8 cellular contexts compared by ENCODE assay signal in genomic region chr9:112086627-112087026, GRCh38.
DNase-seq lines count a peak whose midpoint lies in the region; ATAC-seq and TF ChIP-seq lines count a peak whose summit lies in the region.

No MANE protein-coding gene starts in this region.

- in situ Hi-C loops in Caki2 (cut with HindIII; ENCODE audit: low pct_unique_long_range_greater_than_20kb, low sequenced_read_pairs) = no loop called here

- H3K9me3 ChIP-seq in Karpas-422 (ENCODE audit: low read length) (no peaks in the 10 kb centered on the region), adipocyte (ENCODE audit: control insufficient read depth, low read length) (no peaks in the 10 kb centered on the region), liver (ENCODE audit: control insufficient read depth in 4 of 4, low read length in 3 of 4) (no peaks in the 10 kb centered on the region)

- H3K27ac Mint-ChIP-seq in stimulated activated effector memory CD8-positive, alpha-beta T cell treated with anti-CD3 and anti-CD28 coated beads, Interleukin-12 subunit alpha, Interleukin-12 subunit beta, amount 100 ng/mL, for 72 hours = no peak overlapping the region

- no peak overlapping the region for H3K4me3 Mint-ChIP-seq in stimulated activated effector memory CD8-positive, alpha-beta T cell treated with anti-CD3 and anti-CD28 coated beads, Interleukin-12 subunit alpha, Interleukin-12 subunit beta, amount 100 ng/mL, for 72 hours

- H3K4me1 Mint-ChIP-seq in stimulated activated effector memory CD8-positive, alpha-beta T cell treated with anti-CD3 and anti-CD28 coated beads, Interleukin-12 subunit alpha, Interleukin-12 subunit beta, amount 100 ng/mL, for 72 hours = no peaks in the 10 kb centered on the region

- 64% methylated on average over 2 of the region's 2 CpGs for WGBS in liver

- no peak for ATAC-seq in stimulated activated effector memory CD8-positive, alpha-beta T cell treated with anti-CD3 and anti-CD28 coated beads, Interleukin-12 subunit alpha, Interleukin-12 subunit beta, amount 100 ng/mL, for 72 hours

- no peak overlapping the region for H3K4me2 ChIP-seq in Karpas-422 (ENCODE audit: low read depth, low read length, poor library complexity, severe bottlenecking)

- no peaks in the 10 kb centered on the region for H3K9me3 Mint-ChIP-seq in stimulated activated effector memory CD8-positive, alpha-beta T cell treated with anti-CD3 and anti-CD28 coated beads, Interleukin-12 subunit alpha, Interleukin-12 subunit beta, amount 100 ng/mL, for 72 hours

- no peaks in the 10 kb centered on the region for H3K79me2 ChIP-seq in Karpas-422 (ENCODE audit: low read length)

- no peaks in the 10 kb centered on the region for H3K4me1 ChIP-seq in Karpas-422 (ENCODE audit: low read length)
- H3K4me1 ChIP-seq in adipocyte (ENCODE audit: control insufficient read depth, insufficient read depth, low read length) = peaks cover 6% of the 10 kb centered on the region
- no peaks in the 10 kb centered on the region for H3K4me1 ChIP-seq in liver (ENCODE audit: control insufficient read depth in 4 of 4, insufficient read depth in 4 of 4, low read length in 3 of 4)

- TF ChIP-seq RAD21 in liver (IDR thresholded peaks at IDR 0.05) = peak; percentile 74 to 76

- no peaks in the 10 kb centered on the region for H3K27me3 ChIP-seq in Karpas-422 (ENCODE audit: low read length)
- no peaks in the 10 kb centered on the region for H3K27me3 ChIP-seq in adipocyte (replicated peaks; ENCODE audit: control insufficient read depth, insufficient read depth, low read length)
- H3K27me3 ChIP-seq in liver (ENCODE audit: control insufficient read depth in 4 of 4, insufficient read depth in 4 of 4, low read length in 3 of 4) = no peaks in the 10 kb centered on the region

- H3K36me3 ChIP-seq in Karpas-422 (ENCODE audit: insufficient read depth, low read length) (no peaks in the 10 kb centered on the region), adipocyte (ENCODE audit: control insufficient read depth, insufficient read depth, low read length, severe bottlenecking) (no peaks in the 10 kb centered on the region), liver (ENCODE audit: control insufficient read depth in 4 of 4, insufficient read depth in 3 of 4, low read depth in 1 of 4, low read length in 3 of 4) (peaks cover 0 to 1% (median 0%) of the 10 kb centered on the region in 4 donors)

- H3K9ac ChIP-seq in Karpas-422 (ENCODE audit: low read length) (no peak overlapping the region), adipocyte (ENCODE audit: low read length) (no peak overlapping the region), liver (ENCODE audit: low read depth in 1 of 2, low read length in 2 of 2) (no peak overlapping the region)

- H3K36me3 Mint-ChIP-seq in stimulated activated effector memory CD8-positive, alpha-beta T cell treated with anti-CD3 and anti-CD28 coated beads, Interleukin-12 subunit alpha, Interleukin-12 subunit beta, amount 100 ng/mL, for 72 hours = no peaks in the 10 kb centered on the region

- H3K9me2 ChIP-seq in Karpas-422 (replicated peaks; ENCODE audit: insufficient read depth, low read length) = no peaks in the 10 kb centered on the region

- H4K20me1 ChIP-seq in Karpas-422 (ENCODE audit: insufficient read depth, low read depth, low read length) = no peaks in the 10 kb centered on the region

- H2AFZ ChIP-seq in Karpas-422 (ENCODE audit: low read length) = no peak overlapping the region

- peak; percentile 51 for TF ChIP-seq CTCF in liver (IDR thresholded peaks at IDR 0.05; ENCODE audit: low read depth, low read length, missing input control)

- H3K27ac ChIP-seq in Karpas-422 (ENCODE audit: low read length) (no peak overlapping the region), liver (ENCODE audit: low read depth in 1 of 2, low read length in 2 of 2) (no peak overlapping the region)

- DNase-seq in Caki2 (ENCODE audit: low read depth) (peak; percentile 41), Karpas-422 (peak; percentile 59), adipocyte (ENCODE audit: low read depth) (peak; percentile 78), cortex of kidney (lab: John Stamatoyannopoulos, UW) (no peak)
- DNase-seq in effector CD8-positive, alpha-beta T cell (lab: John Stamatoyannopoulos, UW) = no peak
- DNase-seq in stimulated activated effector memory CD8-positive, alpha-beta T cell treated with anti-CD3 and anti-CD28 coated beads, Interleukin-12 subunit alpha, Interleukin-12 subunit beta, amount 100 ng/mL, for 72 hours (ENCODE audit: low spot score in 2 of 2) = no peak
- DNase-seq in activated CD4-positive, CD25-positive, alpha-beta regulatory T cell treated with anti-CD3 and anti-CD28 coated beads, Interleukin-2, amount 50 U/mL, for 72 hours = no peak

- H3K4me3 ChIP-seq in Karpas-422 (ENCODE audit: low read length) = no peak overlapping the region
- no peak overlapping the region for H3K4me3 ChIP-seq in adipocyte (ENCODE audit: low read length)
- H3K4me3 ChIP-seq in liver (ENCODE audit: low read depth in 1 of 3, low read length in 3 of 3) = no peak overlapping the region

TF ChIP-seq in liver, 16 proteins besides CTCF, POLR2A, EP300 and RAD21:
- TF ChIP-seq TAF1 (conservative IDR thresholded peaks at IDR 0.05) (no peak), NR2F2 (IDR thresholded peaks at IDR 0.05) (no peak), FOXA2 (IDR thresholded peaks at IDR 0.05) (no peak), FOXA1 (IDR thresholded peaks at IDR 0.05) (no peak), MAX (IDR thresholded peaks at IDR 0.05) (no peak), REST (IDR thresholded peaks at IDR 0.05) (no peak)
TF ChIP-seq in liver: peak in this region for 0.

Comparison
In these comparisons a context has a peak if more than half of its experiments do, and no peak if none do; other contexts are left out.
1. DNase-seq: peak in Caki2 (single experiment), Karpas-422 (single experiment) and adipocyte (single experiment); none in cortex of kidney (single experiment), effector CD8-positive, alpha-beta T cell (single experiment), stimulated activated effector memory CD8-positive, alpha-beta T cell treated with anti-CD3 and anti-CD28 coated beads, Interleukin-12 subunit alpha, Interleukin-12 subunit beta, amount 100 ng/mL, for 72 hours (0 of 2) and activated CD4-positive, CD25-positive, alpha-beta regulatory T cell treated with anti-CD3 and anti-CD28 coated beads, Interleukin-2, amount 50 U/mL, for 72 hours (single experiment).